8 cellular contexts compared by ENCODE assay signal in genomic region chr9:128067898-128068655, GRCh38. TPM values are rescaled to one million over a fixed set of nuclear protein-coding genes. Genes with fewer than 3 reads are reported as not detected.
A peak's percentile ranks its signal among the peaks of the same experiment; 100 is the strongest.
DNase-seq lines count a peak whose midpoint lies in the region; ATAC-seq and TF ChIP-seq lines count a peak whose summit lies in the region.

Gene SLC25A25, plus strand, starts transcription at chr9:128068232. Its CDS starts 88 bp downstream, at chr9:128068320.

- peak within 1 kb of the TSS; percentile 92 for H2AFZ ChIP-seq in ACC112 (ENCODE audit: low read length, unreplicated experiment)
- H2AFZ ChIP-seq in mammary epithelial cell (ENCODE audit: low read depth, low read length), result peak within 1 kb of the TSS; percentile 95
- peak within 1 kb of the TSS; percentile 83 for H2AFZ ChIP-seq in smooth muscle cell (ENCODE audit: low read depth)

- no peaks in the 10 kb centered on the region for H4K20me1 ChIP-seq in mammary epithelial cell (ENCODE audit: insufficient read depth, low read length)
- peaks cover 10% of the 10 kb centered on the region for H4K20me1 ChIP-seq in smooth muscle cell (ENCODE audit: low read depth)

- DNase-seq in NCI-H2227 (lab: John Stamatoyannopoulos, UW; ENCODE audit: unreplicated experiment), result peak; percentile 98
- peak; percentile 100 for DNase-seq in WERI-Rb-1
- peak; percentile 98 for DNase-seq in mammary epithelial cell
- DNase-seq in iPS-NIHi11 (ENCODE audit: low spot score), result peak; percentile 96
- peak; percentile 98 for DNase-seq in smooth muscle cell (lab: John Stamatoyannopoulos, UW; ENCODE audit: unreplicated experiment)

- peak within 1 kb of the TSS; percentile 98 for H3K27ac ChIP-seq in ACC112 (ENCODE audit: low read depth, low read length)
- peak within 1 kb of the TSS; percentile 98 for H3K27ac ChIP-seq in WERI-Rb-1
- peak within 1 kb of the TSS; percentile 99 for H3K27ac ChIP-seq in mammary epithelial cell (ENCODE audit: insufficient read depth, low read depth, low read length)
- peak within 1 kb of the TSS; percentile 97 for H3K27ac ChIP-seq in smooth muscle cell (ENCODE audit: low read depth)

- H3K4me2 ChIP-seq in mammary epithelial cell (ENCODE audit: insufficient read depth, low read depth, low read length) (peak within 1 kb of the TSS; percentile 99), smooth muscle cell (peak within 1 kb of the TSS; percentile 95)

- H3K27me3 ChIP-seq in ACC112 (ENCODE audit: insufficient read depth, low read length), result no peaks in the 10 kb centered on the region
- no peaks in the 10 kb centered on the region for H3K27me3 ChIP-seq in WERI-Rb-1 (ENCODE audit: insufficient read depth, low read depth, severe bottlenecking)
- no peaks in the 10 kb centered on the region for H3K27me3 ChIP-seq in mammary epithelial cell (ENCODE audit: insufficient read depth, low read length)
- H3K27me3 ChIP-seq in smooth muscle cell (ENCODE audit: low read depth), result no peaks in the 10 kb centered on the region

- H3F3A ChIP-seq in smooth muscle cell (ENCODE audit: low read depth), result no peaks in the 10 kb centered on the region

- WGBS in mammary epithelial cell (ENCODE audit: low coverage, missing lambda C conversion rate), result 5% methylated on average over 29 of the region's 92 CpGs
- under 1% methylated on average over 44 of the region's 92 CpGs for WGBS in smooth muscle cell (ENCODE audit: low lambda C conversion rate)

- no peaks in the 10 kb centered on the region for H3K9me3 ChIP-seq in WERI-Rb-1 (ENCODE audit: severe bottlenecking)
- H3K9me3 ChIP-seq in mammary epithelial cell (replicated peaks; ENCODE audit: insufficient read depth, low read length), result no peaks in the 10 kb centered on the region
- no peaks in the 10 kb centered on the region for H3K9me3 ChIP-seq in smooth muscle cell (replicated peaks; ENCODE audit: low read depth)

- no TSS peak for BruUV-seq in mammary epithelial cell (replicated peaks; lab: Mats Ljungman, UMichigan)

- peak within 1 kb of the TSS; percentile 97 for H3K9ac ChIP-seq in mammary epithelial cell (ENCODE audit: insufficient read depth, low read length)
- peak within 1 kb of the TSS; percentile 97 for H3K9ac ChIP-seq in smooth muscle cell (ENCODE audit: low read depth)

- in situ Hi-C loops in mammary epithelial cell (cut with MboI; ENCODE audit: low sequenced_read_pairs in 2 of 2), result no loop called here

- intact Hi-C loops in mammary epithelial cell (cut with micrococcal nuclease), result loop anchor here (1.0 kb wide), 2 partner anchors 26 to 30 kb away; no protein-coding TSS in a partner anchor

- peak within 1 kb of the TSS; percentile 94 for H3K4me3 ChIP-seq in ACC112 (ENCODE audit: low read depth, low read length)
- H3K4me3 ChIP-seq in WERI-Rb-1 (ENCODE audit: low read depth, low read length), result peak within 1 kb of the TSS; percentile 92
- H3K4me3 ChIP-seq in mammary epithelial cell (replicated peaks in 1 of 3; ENCODE audit: insufficient read depth in 1 of 3, low read depth in 2 of 3, low read length in 3 of 3), result peak within 1 kb of the TSS; percentile 74 to 83 (median 82)
- peak within 1 kb of the TSS; percentile 80 for H3K4me3 ChIP-seq in smooth muscle cell

- H3K79me2 ChIP-seq in ACC112 (ENCODE audit: control insufficient read depth, insufficient read depth, low read length, unreplicated experiment), result peaks cover 52% of the 10 kb centered on the region
- peaks cover 64% of the 10 kb centered on the region for H3K79me2 ChIP-seq in mammary epithelial cell (ENCODE audit: insufficient read depth, low read length)
- H3K79me2 ChIP-seq in smooth muscle cell (ENCODE audit: low read depth), result peaks cover 40% of the 10 kb centered on the region

- H3K36me3 ChIP-seq in ACC112 (ENCODE audit: insufficient read depth, low read length) (no peaks in the 10 kb centered on the region), WERI-Rb-1 (no peaks in the 10 kb centered on the region; the same call in none of the 2 replicates), mammary epithelial cell (ENCODE audit: insufficient read depth, low read length) (no peaks in the 10 kb centered on the region), smooth muscle cell (ENCODE audit: low read depth) (no peaks in the 10 kb centered on the region)

- ATAC-seq in GM18873 (IDR thresholded peaks at IDR 0.05; ENCODE audit: low FRiP score, unreplicated experiment) (peak; percentile 62), HG03139 (IDR thresholded peaks at IDR 0.05; ENCODE audit: unreplicated experiment) (peak; percentile 63)

- no peak for TF ChIP-seq CTCF in WERI-Rb-1 (IDR thresholded peaks at IDR 0.05; ENCODE audit: low read depth, low read length)
- TF ChIP-seq CTCF in mammary epithelial cell (conservative IDR thresholded peaks at IDR 0.05 in 1 of 2, IDR thresholded peaks at IDR 0.05 in 1 of 2; ENCODE audit: extremely low read depth in 1 of 2, insufficient read depth in 1 of 2, low read depth in 1 of 2, low read length in 2 of 2), result no peak
- no peak for TF ChIP-seq CTCF in smooth muscle cell (IDR thresholded peaks at IDR 0.05; ENCODE audit: borderline replicate concordance, insufficient read depth, poor library complexity, severe bottlenecking)

- peaks cover 33% of the 10 kb centered on the region for H3K4me1 ChIP-seq in ACC112 (ENCODE audit: control insufficient read depth, insufficient read depth, low read length, unreplicated experiment)
- peaks cover 22% of the 10 kb centered on the region for H3K4me1 ChIP-seq in mammary epithelial cell (ENCODE audit: insufficient read depth, low read length)
- peaks cover 31% of the 10 kb centered on the region for H3K4me1 ChIP-seq in smooth muscle cell (ENCODE audit: low read depth)

- dilution Hi-C loops in mammary epithelial cell (cut with HindIII; ENCODE audit: low sequenced_read_pairs), result no loop called here

- CTCF ChIA-PET in mammary epithelial cell (lab: Charles Lee; ENCODE audit: low non-redundant PET), result interaction anchor here (0.6 to 0.7 kb wide), 2 partner anchors 125 to 502 kb away, joined by 3 to 4 read pairs; no protein-coding TSS in a partner anchor

RNA-seq across cellular contexts. Expression of gene SLC25A25, which starts in this region (rescaled TPM):
- total RNA-seq in mammary epithelial cell (10 to 100 TPM; 10.8 to 12.8 TPM), smooth muscle cell (15.7 and 20.6 TPM in 2 replicates)
- polyA plus RNA-seq in mammary epithelial cell (5.0 TPM), smooth muscle cell (19.9 and 20.5 TPM in 2 replicates)
- 13.0 TPM for polyA minus RNA-seq in mammary epithelial cell

Comparison
In these comparisons a context has a peak if more than half of its experiments do, and no peak if none do; other contexts are left out.
1. Peak in every context shown above with its lines: DNase-seq, ATAC-seq, H3K4me3 ChIP-seq and H3K27ac ChIP-seq.